ENCODE assay signal across 17 cellular contexts in genomic region chr1:197921235-197922069, GRCh38. TPM values are rescaled to one million over a fixed set of nuclear protein-coding genes. Genes with fewer than 3 reads are reported as not detected.
A peak's percentile ranks its signal among the peaks of the same experiment; 100 is the strongest.
DNase-seq lines count a peak whose midpoint lies in the region; ATAC-seq, FAIRE-seq and TF ChIP-seq lines count a peak whose summit lies in the region.
"Had no signal": no experiment of that assay in that cellular context is flagged by ENCODE, and none has a peak within 500 bp of the region (broad histone marks: within the 10 kb centered on the region; RNA-seq: fewer than 3 reads in every experiment).

No MANE protein-coding gene starts in this region.

- H3K36me3 ChIP-seq in BJ (ENCODE audit: control insufficient read depth, insufficient read depth, low read length), result peaks cover 10% of the 10 kb centered on the region
- H3K36me3 ChIP-seq in HAP-1 (replicated peaks), result peaks cover 36% of the 10 kb centered on the region
- peaks cover 0 to 2% (median 0%) of the 10 kb centered on the region in 4 experiments; a peak in 1 of 8 replicates for H3K36me3 ChIP-seq in H1 (ENCODE audit: control insufficient read depth in 2 of 4, insufficient read depth in 4 of 4, low read length in 3 of 4)
- H3K36me3 ChIP-seq: left lung, ovary had no signal

- peak overlapping the region in 8 of 10 donors; percentile 2 to 63 (median 41) for H3K4me3 Mint-ChIP-seq in naive thymus-derived CD8-positive, alpha-beta T cell

- TF ChIP-seq CTCF in BJ (IDR thresholded peaks at IDR 0.05; ENCODE audit: insufficient read depth, low read depth, low read length) (no peak), H1 (IDR thresholded peaks at IDR 0.05; ENCODE audit: control extremely low read depth in 1 of 3, insufficient read depth in 1 of 3, low read depth in 1 of 3, low read length in 3 of 3) (no peak), GM10266 (IDR thresholded peaks at IDR 0.05; ENCODE audit: control insufficient read depth, insufficient read depth, low read depth, missing control alignments) (no peak)

- FAIRE-seq in H1 (lab: Jason Lieb, UNC), result no peak

- CTCF ChIA-PET in BJ (lab: Yijun Ruan, JAX) (interaction anchor here (1.3 kb wide), 1 partner anchor 10 kb away, joined by 3 read pairs; no protein-coding TSS in a partner anchor), H1 (lab: Charles Lee; ENCODE audit: partially characterized antibody) (interaction anchor here (0.9 to 7.3 kb wide), 10 partner anchors 9 to 768 kb away, joined by 3 to 62 read pairs (median 4); partner anchors contain the start of gene C1orf53)

- H3K27me3 Mint-ChIP-seq in naive thymus-derived CD8-positive, alpha-beta T cell, result peaks cover 61 to 96% (median 77%) of the 10 kb centered on the region in 5 donors

- no peak overlapping the region for H4K5ac ChIP-seq in H1 (ENCODE audit: insufficient read length, low read depth, low read length)

- H3K9ac ChIP-seq in H1 (replicated peaks in 1 of 4; ENCODE audit: extremely low read depth in 1 of 4, low read depth in 3 of 4, low read length in 3 of 4), result no peak overlapping the region

- no peak overlapping the region for H2BK5ac ChIP-seq in H1 (ENCODE audit: low read depth, low read length)

- no peaks in the 10 kb centered on the region for H3K79me1 ChIP-seq in H1 (ENCODE audit: low read depth, low read length)

- no peak for TF ChIP-seq EP300 in H1 (IDR thresholded peaks at IDR 0.05; ENCODE audit: borderline replicate concordance in 1 of 2, low read depth in 2 of 2, low read length in 2 of 2)

- no peak overlapping the region for H3K27ac Mint-ChIP-seq in naive thymus-derived CD8-positive, alpha-beta T cell

- H3K23me2 ChIP-seq in H1 (ENCODE audit: low read depth, low read length), result peaks cover 3% of the 10 kb centered on the region

- H3K27me3 ChIP-seq in BJ (ENCODE audit: control insufficient read depth, insufficient read depth, low read length), result peaks cover 32% of the 10 kb centered on the region
- H3K27me3 ChIP-seq in HAP-1 (ENCODE audit: low read depth), result no peaks in the 10 kb centered on the region
- peaks cover 60 to 70% (median 67%) of the 10 kb centered on the region in 4 experiments for H3K27me3 ChIP-seq in H1 (replicated peaks in 1 of 4; ENCODE audit: control insufficient read depth in 3 of 4, extremely low read depth in 1 of 4, insufficient read depth in 3 of 4, low read length in 3 of 4)
- H3K27me3 ChIP-seq: ovary had no signal

- H2AFZ ChIP-seq in H1 (ENCODE audit: low read length), result peak overlapping the region; percentile 70; the same call in 1 of the 2 replicates

- no peak overlapping the region for H4K91ac ChIP-seq in H1 (replicated peaks; ENCODE audit: insufficient read length, low read length)

- H3K18ac ChIP-seq in H1 (ENCODE audit: extremely low read depth, low read length), result peak overlapping the region; percentile 44; the same call in 1 of the 2 replicates

- peaks cover 27 to 50% (median 44%) of the 10 kb centered on the region in 4 donors for H3K4me1 Mint-ChIP-seq in naive thymus-derived CD8-positive, alpha-beta T cell

- H3K56ac ChIP-seq in H1 (replicated peaks; ENCODE audit: insufficient read length, low read depth, low read length), result no peak overlapping the region

- H3K14ac ChIP-seq in H1 (ENCODE audit: insufficient read length), result no peak overlapping the region

- WGBS in H1 (ENCODE audit: extremely low coverage in 1 of 2, insufficient coverage in 1 of 2, insufficient read length in 1 of 2, insufficient replicate concordance in 2 of 2, low coverage in 1 of 2, low lambda C conversion rate in 2 of 2, missing lambda C conversion rate in 1 of 2), 2 experiments, result 3% methylated on average over 33 of the region's 33 CpGs; no CpG with 5 or more reads in 1 of the 2 experiments

- no peak overlapping the region for H3K27ac ChIP-seq in H1 (ENCODE audit: low read depth, low read length)
- H3K27ac ChIP-seq: left lung, ovary, VCaP had no signal

- peak overlapping the region; percentile 33; the same call in 1 of the 2 replicates for H2BK15ac ChIP-seq in H1 (ENCODE audit: low read length)

- peaks cover 0 to 7% (median 2%) of the 10 kb centered on the region in 3 donors for H3K36me3 Mint-ChIP-seq in naive thymus-derived CD8-positive, alpha-beta T cell

- POLR2A ChIA-PET in BJ (lab: Charles Lee) (no interaction called here), H1 (lab: Charles Lee; ENCODE audit: partially characterized antibody) (interaction anchor here (1.1 to 1.2 kb wide), 2 partner anchors 10 to 11 kb away, joined by 3 to 4 read pairs; no protein-coding TSS in a partner anchor)
- POLR2A ChIA-PET in naive thymus-derived CD8-positive, alpha-beta T cell (lab: Charles Lee), result no interaction called here

- no peak overlapping the region for H2AK5ac ChIP-seq in H1 (ENCODE audit: low read depth, low read length)

- DNase-seq in BJ (ENCODE audit: low read depth) (no peak), HAP-1 (ENCODE audit: low spot score in 2 of 2) (peak; percentile 49 to 67), H1 (ENCODE audit: low read depth in 1 of 2, low spot score in 2 of 2) (peak in 1 of 2 experiments; percentile 68), NCI-H2227 treated with DMSO at 0.1 percent for 48 hours (lab: John Stamatoyannopoulos, UW) (no peak), GM10266 (ENCODE audit: extremely low spot score) (no peak), pons (ENCODE audit: low spot score) (no peak), NCI-H1092 (lab: John Stamatoyannopoulos, UW) (no peak)
- no peak for DNase-seq in naive thymus-derived CD8-positive, alpha-beta T cell
- DNase-seq: activated gamma-delta T cell treated with Interleukin-2 at 50 U/mL for 16 hours; MM.1S; NCI-H510A; Right ventricle myocardium superior; stimulated activated CD4-positive, alpha-beta T cell treated with anti-CD3 and anti-CD28 coated beads, Interleukin-4, amount 100 ng/mL, for 1 hour had no signal

- H3K4me1 ChIP-seq in HAP-1 (peaks cover 8% of the 10 kb centered on the region), H1 (replicated peaks in 1 of 4; ENCODE audit: control insufficient read depth in 3 of 4, insufficient read depth in 4 of 4, low read length in 3 of 4) (peaks cover 12 to 35% (median 17%) of the 10 kb centered on the region in 4 experiments)

- H2BK12ac ChIP-seq in H1 (ENCODE audit: low read depth, low read length), result 0 out of 2 replicates have a peak overlapping the region, but pooled peaks have one; percentile 70

- peaks cover 2 to 3% of the 10 kb centered on the region in 2 experiments for H4K20me1 ChIP-seq in H1 (replicated peaks in 1 of 2; ENCODE audit: control insufficient read depth in 1 of 2, insufficient read depth in 2 of 2, low read length in 2 of 2)

- H3K9me3 Mint-ChIP-seq in naive thymus-derived CD8-positive, alpha-beta T cell, result peaks cover 0 to 4% (median 0%) of the 10 kb centered on the region in 9 donors
- H3K9me3 Mint-ChIP-seq: central memory CD8-positive, alpha-beta T cell had no signal

- H3K23ac ChIP-seq in H1 (ENCODE audit: insufficient read length), result no peak overlapping the region

- TF ChIP-seq POLR2A in H1 (IDR thresholded peaks at IDR 0.05; ENCODE audit: control extremely low read depth in 1 of 2, low read depth in 2 of 2, low read length in 2 of 2), result no peak

- TF ChIP-seq RAD21 in H1 (IDR thresholded peaks at IDR 0.05 in 1 of 2, conservative IDR thresholded peaks at IDR 0.05 in 1 of 2; ENCODE audit: low read depth in 2 of 2, low read length in 2 of 2), result no peak

- in situ Hi-C loops in HAP-1 (cut with MboI; ENCODE audit: low sequenced_read_pairs), result loop anchor here (5.0 kb wide), 1 partner anchor 299 kb away; no protein-coding TSS in a partner anchor

- H3K9me3 ChIP-seq in HAP-1 (no peaks in the 10 kb centered on the region), H1 (ENCODE audit: insufficient read depth in 2 of 2, low read depth in 1 of 2, low read length in 1 of 2) (no peaks in the 10 kb centered on the region)
- H3K9me3 ChIP-seq: left lung, ovary had no signal

- no peak overlapping the region for H2BK120ac ChIP-seq in H1 (replicated peaks; ENCODE audit: low read depth, low read length)

- no peaks in the 10 kb centered on the region for H3K79me2 ChIP-seq in H1 (ENCODE audit: control insufficient read depth in 1 of 2, insufficient read depth in 2 of 2, low read length in 2 of 2)

- H3K4ac ChIP-seq in H1 (replicated peaks; ENCODE audit: insufficient read length, low read depth, low read length), result no peak overlapping the region

- ATAC-seq in naive thymus-derived CD8-positive, alpha-beta T cell, result no peak
- ATAC-seq: left lung had no signal

- no peak overlapping the region; the same call in 1 of the 2 replicates for H4K8ac ChIP-seq in H1 (ENCODE audit: extremely low read depth, insufficient read depth, low read length)

- peak overlapping the region; percentile 68 to 81 for H3K4me2 ChIP-seq in H1 (ENCODE audit: insufficient read depth in 1 of 2, low read depth in 2 of 2, low read length in 2 of 2)

- H3K4me3 ChIP-seq in BJ (ENCODE audit: low read depth, low read length), result peak overlapping the region; percentile 17
- H3K4me3 ChIP-seq in HAP-1, result no peak overlapping the region
- H3K4me3 ChIP-seq in H1 (ENCODE audit: extremely low read depth in 1 of 4, insufficient read depth in 2 of 4, low read depth in 3 of 4, low read length in 4 of 4), result peak overlapping the region; percentile 29 to 55 (median 34)
- H3K4me3 ChIP-seq: left lung, ovary had no signal

- no peak overlapping the region for H2BK20ac ChIP-seq in H1 (ENCODE audit: low read length)

RNA-seq across cellular contexts. Expression of gene LHX9, which starts 4.3 kb away (rescaled TPM):
- polyA plus RNA-seq in BJ (2011; rRNA removed) (49.1 and 57.2 TPM in 2 replicates), H1 (2011; rRNA removed) (not detected in 2 replicates)
- polyA minus RNA-seq in BJ (2011; rRNA and poly(A)+ RNA removed), result 55.7 and 91.8 TPM in 2 replicates
- not detected in 2 replicates for total RNA-seq in H1 (2021; fragmentation: NEBNext Ultra II Directional; extraction: Animal tissue kit (Norgen Biotek cat#: 25700))
- not detected for polyA plus RNA-seq in H1 (2011; cell fraction: cytosol; rRNA removed)
- polyA plus RNA-seq in H1 (2011; cell fraction: nucleus; rRNA removed), result not detected
- not detected in 4 replicates for polyA plus RNA-seq in H1 (2012, experiment 1 of 2)
- polyA plus RNA-seq in H1 (2012, experiment 2 of 2), result not detected
- polyA plus RNA-seq in H1 (2013, experiment 1 of 2), result under 0.01 TPM
- polyA plus RNA-seq in H1 (2013, experiment 2 of 2), result 0.02 TPM
- not detected in 2 replicates for polyA minus RNA-seq in H1 (2011; rRNA and poly(A)+ RNA removed)
- not detected for polyA minus RNA-seq in H1 (2011; cell fraction: cytosol; rRNA and poly(A)+ RNA removed)
- not detected for polyA minus RNA-seq in H1 (2011; cell fraction: nucleus; rRNA and poly(A)+ RNA removed)
- not detected for total RNA-seq in naive thymus-derived CD8-positive, alpha-beta T cell
- polyA plus RNA-seq in naive thymus-derived CD8-positive, alpha-beta T cell, result not detected

RNA-seq across cellular contexts. Expression of gene C1orf53, which starts 19.0 kb away (rescaled TPM):
- polyA plus RNA-seq in BJ (2011; rRNA removed) (9.7 and 13.0 TPM in 2 replicates), H1 (2011; rRNA removed) (1.3 and 1.8 TPM in 2 replicates)
- polyA minus RNA-seq in BJ (2011; rRNA and poly(A)+ RNA removed), result 0.71 TPM in 1 of 2 replicates, not detected in the other
- 0.56 and 0.80 TPM in 2 replicates for total RNA-seq in H1 (2021; fragmentation: NEBNext Ultra II Directional; extraction: Animal tissue kit (Norgen Biotek cat#: 25700))
- polyA plus RNA-seq in H1 (2011; cell fraction: cytosol; rRNA removed), result 1.2 TPM
- 0.91 TPM for polyA plus RNA-seq in H1 (2011; cell fraction: nucleus; rRNA removed)
- polyA plus RNA-seq in H1 (2012, experiment 1 of 2), result 0.92 to 1.1 TPM (median 0.95 TPM) in 3 of 4 replicates, not detected in the other
- polyA plus RNA-seq in H1 (2012, experiment 2 of 2), result 2.7 TPM
- 1.8 TPM for polyA plus RNA-seq in H1 (2013, experiment 1 of 2)
- 1.4 TPM for polyA plus RNA-seq in H1 (2013, experiment 2 of 2)
- 0.63 TPM in 1 of 2 replicates, not detected in the other for polyA minus RNA-seq in H1 (2011; rRNA and poly(A)+ RNA removed)
- polyA minus RNA-seq in H1 (2011; cell fraction: cytosol; rRNA and poly(A)+ RNA removed), result not detected
- not detected for polyA minus RNA-seq in H1 (2011; cell fraction: nucleus; rRNA and poly(A)+ RNA removed)
- not detected for total RNA-seq in naive thymus-derived CD8-positive, alpha-beta T cell
- 1 to 10 TPM in 2 of 3 donors, not detected in 1; 1.4 to 2.7 TPM for polyA plus RNA-seq in naive thymus-derived CD8-positive, alpha-beta T cell

Comparison
In these comparisons a context has a peak if more than half of its experiments do, and no peak if none do; other contexts are left out.
1. DNase-seq: peak in HAP-1 (2 of 2); none in BJ (single experiment), naive thymus-derived CD8-positive, alpha-beta T cell (0 of 10), NCI-H2227 treated with DMSO at 0.1 percent for 48 hours (single experiment), GM10266 (single experiment), pons (single experiment) and NCI-H1092 (single experiment).
2. RNA of gene LHX9, which starts 4.3 kb away (polyA plus RNA-seq): 49.1 to 57.2 TPM in BJ; under 0.01 to 0.02 TPM in H1 and not detected in naive thymus-derived CD8-positive, alpha-beta T cell; every median in the first group is over 10 times any median in the second.